26 cellular contexts compared by ENCODE assay signal in genomic region chr19:5900976-5901375, GRCh38. TPM values are rescaled to one million over a fixed set of nuclear protein-coding genes. Genes with fewer than 3 reads are reported as not detected.
DNase-seq lines count a peak whose midpoint lies in the region; ATAC-seq and TF ChIP-seq lines count a peak whose summit lies in the region.
"Had no signal": no experiment of that assay in that cellular context is flagged by ENCODE, and none has a peak within 500 bp of the region (broad histone marks: within the 10 kb centered on the region; RNA-seq: fewer than 3 reads in every experiment).

No MANE protein-coding gene starts in this region.

- peaks cover 5% of the 10 kb centered on the region for H3K36me3 ChIP-seq in CD8-positive, alpha-beta memory T cell (ENCODE audit: insufficient read depth, low read length)

- no peak for DNase-seq in T-helper 2 cell treated with Interferon-gamma antibody and Interleukin-4, amounts not matched to agents 5 μg/mL and 100 μg/mL, for 36 hours (ENCODE audit: low spot score)
- no peak for DNase-seq in T-helper 2 cell
- DNase-seq in CD8-positive, alpha-beta memory T cell: no peak
- no peak for DNase-seq in mesothelial cell of epicardium (ENCODE audit: low spot score in 2 of 2, unreplicated experiment in 2 of 2)
- no peak for DNase-seq in HK-2 (ENCODE audit: unreplicated experiment)
- DNase-seq: activated naive CD4-positive, alpha-beta T cell; cortex of kidney; foreskin keratinocyte; midbrain; NCI-H2081; occipital lobe; stimulated activated CD4-positive, alpha-beta T cell treated with anti-CD3 and anti-CD28 coated beads, Interleukin-15, amount 100 ng/mL, for 24 hours; T-helper 1 cell; tibial artery had no signal

- H3K27ac Mint-ChIP-seq in T-helper 2 cell treated with Interferon-gamma antibody and Interleukin-4, amounts not matched to agents 5 μg/mL and 100 μg/mL, for 36 hours: no peak overlapping the region
- H3K27ac Mint-ChIP-seq in CD8-positive, alpha-beta memory T cell: peak overlapping the region in 5 of 8 donors; percentile 21 to 95 (median 67)
- peak overlapping the region; percentile 62 for H3K27ac Mint-ChIP-seq in activated T-helper 17 cell treated with anti-CD3 and anti-CD28 coated beads, Interleukin-2, amount 50 U/mL, for 72 hours
- no peak overlapping the region for H3K27ac Mint-ChIP-seq in mesothelial cell of epicardium
- H3K27ac Mint-ChIP-seq: stimulated activated memory B cell treated with anti-CD40 and anti-IgM and Interleukin-4, amounts not matched to agents 10 μg/mL and 1 μg/mL and 100 μg/mL, for 72 hours had no signal

- H3K4me1 Mint-ChIP-seq in T-helper 2 cell treated with Interferon-gamma antibody and Interleukin-4, amounts not matched to agents 5 μg/mL and 100 μg/mL, for 36 hours (ENCODE audit: low read depth): peaks cover 12% of the 10 kb centered on the region
- peaks cover 16 to 42% (median 18%) of the 10 kb centered on the region in 3 donors for H3K4me1 Mint-ChIP-seq in CD8-positive, alpha-beta memory T cell
- H3K4me1 Mint-ChIP-seq in activated T-helper 17 cell treated with anti-CD3 and anti-CD28 coated beads, Interleukin-2, amount 50 U/mL, for 72 hours: peaks cover 5% of the 10 kb centered on the region
- H3K4me1 Mint-ChIP-seq in mesothelial cell of epicardium: peaks cover 10% of the 10 kb centered on the region

- no peak for TF ChIP-seq CTCF in mesothelial cell of epicardium (IDR thresholded peaks at IDR 0.05; ENCODE audit: unreplicated experiment)

- H3K27me3 ChIP-seq in CD8-positive, alpha-beta memory T cell (ENCODE audit: insufficient read depth, low read length, poor library complexity, severe bottlenecking): no peaks in the 10 kb centered on the region
- H3K27me3 ChIP-seq: foreskin keratinocyte, right atrium auricular region, tibial artery had no signal

- H3K36me3 Mint-ChIP-seq in T-helper 2 cell treated with Interferon-gamma antibody and Interleukin-4, amounts not matched to agents 5 μg/mL and 100 μg/mL, for 36 hours (ENCODE audit: low read depth): peaks cover 12% of the 10 kb centered on the region
- peaks cover 0 to 39% (median 4%) of the 10 kb centered on the region in 3 donors for H3K36me3 Mint-ChIP-seq in CD8-positive, alpha-beta memory T cell
- peaks cover 32% of the 10 kb centered on the region for H3K36me3 Mint-ChIP-seq in activated T-helper 17 cell treated with anti-CD3 and anti-CD28 coated beads, Interleukin-2, amount 50 U/mL, for 72 hours (ENCODE audit: low read depth)
- H3K36me3 Mint-ChIP-seq in mesothelial cell of epicardium: peaks cover 11% of the 10 kb centered on the region

- H3K4me3 Mint-ChIP-seq in T-helper 2 cell treated with Interferon-gamma antibody and Interleukin-4, amounts not matched to agents 5 μg/mL and 100 μg/mL, for 36 hours: peak overlapping the region; percentile 2
- H3K4me3 Mint-ChIP-seq in CD8-positive, alpha-beta memory T cell: peak overlapping the region in 6 of 7 donors; percentile 13 to 72 (median 56)
- peak overlapping the region; percentile 34 for H3K4me3 Mint-ChIP-seq in activated T-helper 17 cell treated with anti-CD3 and anti-CD28 coated beads, Interleukin-2, amount 50 U/mL, for 72 hours
- peak overlapping the region; percentile 33 for H3K4me3 Mint-ChIP-seq in mesothelial cell of epicardium
- H3K4me3 Mint-ChIP-seq: stimulated activated memory B cell treated with anti-CD40 and anti-IgM and Interleukin-4, amounts not matched to agents 10 μg/mL and 1 μg/mL and 100 μg/mL, for 72 hours had no signal

- H3K9me3 ChIP-seq in CD8-positive, alpha-beta memory T cell (ENCODE audit: low read length): no peaks in the 10 kb centered on the region
- H3K9me3 ChIP-seq: right atrium auricular region, tibial artery had no signal

- H3K4me1 ChIP-seq in CD8-positive, alpha-beta memory T cell (ENCODE audit: insufficient read depth, low read length): peaks cover 20% of the 10 kb centered on the region
- H3K4me1 ChIP-seq: foreskin keratinocyte had no signal

- CTCF ChIA-PET in CD8-positive, alpha-beta memory T cell (lab: Charles Lee): no interaction called here

- no peaks in the 10 kb centered on the region for H3K9me3 Mint-ChIP-seq in T-helper 2 cell treated with Interferon-gamma antibody and Interleukin-4, amounts not matched to agents 5 μg/mL and 100 μg/mL, for 36 hours
- no peaks in the 10 kb centered on the region for H3K9me3 Mint-ChIP-seq in CD8-positive, alpha-beta memory T cell
- H3K9me3 Mint-ChIP-seq in activated T-helper 17 cell treated with anti-CD3 and anti-CD28 coated beads, Interleukin-2, amount 50 U/mL, for 72 hours: no peaks in the 10 kb centered on the region
- no peaks in the 10 kb centered on the region for H3K9me3 Mint-ChIP-seq in mesothelial cell of epicardium
- H3K9me3 Mint-ChIP-seq: stimulated activated memory B cell treated with anti-CD40 and anti-IgM and Interleukin-4, amounts not matched to agents 10 μg/mL and 1 μg/mL and 100 μg/mL, for 72 hours had no signal

- POLR2A ChIA-PET in CD8-positive, alpha-beta memory T cell (lab: Charles Lee): no interaction called here

- H3K27ac ChIP-seq in CD8-positive, alpha-beta memory T cell (ENCODE audit: low read depth, low read length): no peak overlapping the region
- H3K27ac ChIP-seq: foreskin keratinocyte, right atrium auricular region, tibial artery, VCaP had no signal

- no peak overlapping the region for H3K4me3 ChIP-seq in CD8-positive, alpha-beta memory T cell (ENCODE audit: low read length)
- H3K4me3 ChIP-seq: K562, right atrium auricular region, tibial artery had no signal

- no peak for ATAC-seq in activated T-helper 17 cell treated with anti-CD3 and anti-CD28 coated beads, Interleukin-2, amount 50 U/mL, for 72 hours (replicated peaks)
- no peak for ATAC-seq in HG02938 (IDR thresholded peaks at IDR 0.05; ENCODE audit: unreplicated experiment)
- ATAC-seq in HG03469 (IDR thresholded peaks at IDR 0.05; ENCODE audit: unreplicated experiment): no peak
- ATAC-seq: foreskin keratinocyte; K562; Right ventricle myocardium inferior; stimulated activated memory B cell treated with anti-CD40 and anti-IgM and Interleukin-4, amounts not matched to agents 10 μg/mL and 1 μg/mL and 100 μg/mL, for 72 hours had no signal

- no peaks in the 10 kb centered on the region for H3K27me3 Mint-ChIP-seq in T-helper 2 cell treated with Interferon-gamma antibody and Interleukin-4, amounts not matched to agents 5 μg/mL and 100 μg/mL, for 36 hours (ENCODE audit: low read depth)
- H3K27me3 Mint-ChIP-seq in CD8-positive, alpha-beta memory T cell: peaks cover 0 to 2% of the 10 kb centered on the region in 2 donors
- no peaks in the 10 kb centered on the region for H3K27me3 Mint-ChIP-seq in activated T-helper 17 cell treated with anti-CD3 and anti-CD28 coated beads, Interleukin-2, amount 50 U/mL, for 72 hours
- H3K27me3 Mint-ChIP-seq in mesothelial cell of epicardium (ENCODE audit: low read depth): no peaks in the 10 kb centered on the region
- H3K27me3 Mint-ChIP-seq: stimulated activated memory B cell treated with anti-CD40 and anti-IgM and Interleukin-4, amounts not matched to agents 10 μg/mL and 1 μg/mL and 100 μg/mL, for 72 hours had no signal

RNA-seq across cellular contexts. Expression of gene NDUFA11, which starts 2.6 kb away (rescaled TPM):
- total RNA-seq in CD8-positive, alpha-beta memory T cell: 100 to 1,000 TPM; 216 to 232 TPM
- polyA plus RNA-seq in CD8-positive, alpha-beta memory T cell: 399 TPM
- total RNA-seq in activated T-helper 17 cell treated with anti-CD3 and anti-CD28 coated beads, Interleukin-2, amount 50 U/mL, for 72 hours: 100 to 1,000 TPM; 162 to 249 TPM
- total RNA-seq in mesothelial cell of epicardium: 229 to 235 TPM (median 233 TPM) in 3 replicates

RNA-seq across cellular contexts. Expression of gene VMAC, which starts 3.7 kb away (rescaled TPM):
- total RNA-seq in CD8-positive, alpha-beta memory T cell: 1 to 10 TPM; 4.0 to 4.1 TPM
- 6.3 TPM for polyA plus RNA-seq in CD8-positive, alpha-beta memory T cell
- 1 to 10 TPM; 3.7 to 4.4 TPM for total RNA-seq in activated T-helper 17 cell treated with anti-CD3 and anti-CD28 coated beads, Interleukin-2, amount 50 U/mL, for 72 hours
- total RNA-seq in mesothelial cell of epicardium: 11.0 to 12.3 TPM (median 11.0 TPM) in 3 replicates

RNA-seq across cellular contexts. Expression of gene CAPS, which starts 13.1 kb away (rescaled TPM):
- total RNA-seq in CD8-positive, alpha-beta memory T cell: 1 to 10 TPM; 5.3 to 7.3 TPM
- polyA plus RNA-seq in CD8-positive, alpha-beta memory T cell: 2.7 TPM
- 1 to 10 TPM; 3.8 to 5.1 TPM for total RNA-seq in activated T-helper 17 cell treated with anti-CD3 and anti-CD28 coated beads, Interleukin-2, amount 50 U/mL, for 72 hours
- total RNA-seq in mesothelial cell of epicardium: 16.2 to 17.2 TPM (median 16.7 TPM) in 3 replicates

RNA-seq across cellular contexts. Expression of gene FUT5, which starts 30.6 kb away (rescaled TPM):
- not detected for total RNA-seq in CD8-positive, alpha-beta memory T cell
- not detected for polyA plus RNA-seq in CD8-positive, alpha-beta memory T cell
- total RNA-seq in activated T-helper 17 cell treated with anti-CD3 and anti-CD28 coated beads, Interleukin-2, amount 50 U/mL, for 72 hours: under 1 TPM in 1 of 2 donors, not detected in 1; 0.48 TPM
- 0.47 to 0.79 TPM (median 0.73 TPM) in 3 replicates for total RNA-seq in mesothelial cell of epicardium
- total RNA-seq: Daoy, foreskin keratinocyte, H4, K562, NCI-H460, occipital lobe, right atrium auricular region, Right ventricle myocardium inferior had no signal
- polyA plus RNA-seq: CD14-positive monocyte, foreskin keratinocyte, K562 had no signal

RNA-seq across cellular contexts. Expression of gene FUT3, which starts 49.7 kb away (rescaled TPM):
- not detected for total RNA-seq in CD8-positive, alpha-beta memory T cell
- not detected for polyA plus RNA-seq in CD8-positive, alpha-beta memory T cell
- total RNA-seq in activated T-helper 17 cell treated with anti-CD3 and anti-CD28 coated beads, Interleukin-2, amount 50 U/mL, for 72 hours: 1 to 10 TPM in 1 of 2 donors, not detected in 1; 1.4 TPM
- 0.49 to 1.1 TPM (median 0.90 TPM) in 3 replicates for total RNA-seq in mesothelial cell of epicardium
- total RNA-seq: Daoy, H4, NCI-H460, occipital lobe, right atrium auricular region, Right ventricle myocardium inferior had no signal
- polyA plus RNA-seq: CD14-positive monocyte, K562 had no signal

Comparison
In these comparisons a context has a peak if more than half of its experiments do, and no peak if none do; other contexts are left out.
1. H3K27ac Mint-ChIP-seq: peak in CD8-positive, alpha-beta memory T cell (5 of 8) and activated T-helper 17 cell treated with anti-CD3 and anti-CD28 coated beads, Interleukin-2, amount 50 U/mL, for 72 hours (single experiment); none in T-helper 2 cell treated with Interferon-gamma antibody and Interleukin-4, amounts not matched to agents 5 μg/mL and 100 μg/mL, for 36 hours (single experiment) and mesothelial cell of epicardium (single experiment).
2. H3K4me3 Mint-ChIP-seq: peak in every context shown above with its lines; median percentile 56 in CD8-positive, alpha-beta memory T cell; 34 in activated T-helper 17 cell treated with anti-CD3 and anti-CD28 coated beads, Interleukin-2, amount 50 U/mL, for 72 hours; 33 in mesothelial cell of epicardium; 2 in T-helper 2 cell treated with Interferon-gamma antibody and Interleukin-4, amounts not matched to agents 5 μg/mL and 100 μg/mL, for 36 hours.